In genomic region chr1:202852163-202852904, GRCh38 we compare ENCODE assay signal across 9 cellular contexts. TPM values are rescaled to one million over a fixed set of nuclear protein-coding genes. Genes with fewer than 3 reads are reported as not detected.
DNase-seq lines count a peak whose midpoint lies in the region; ATAC-seq, FAIRE-seq and TF ChIP-seq lines count a peak whose summit lies in the region.
"Had no signal": no experiment of that assay in that cellular context is flagged by ENCODE, and none has a peak within 500 bp of the region (broad histone marks: within the 10 kb centered on the region; RNA-seq: fewer than 3 reads in every experiment).

No MANE protein-coding gene starts in this region.

- TF ChIP-seq POLR2A in adrenal gland (IDR thresholded peaks at IDR 0.05), result no peak

- no peaks in the 10 kb centered on the region for H3K9me3 ChIP-seq in adrenal gland (replicated peaks in 1 of 3)
- no peaks in the 10 kb centered on the region for H3K9me3 ChIP-seq in liver (ENCODE audit: control insufficient read depth in 4 of 4, low read length in 3 of 4)

- no peaks in the 10 kb centered on the region for H3K36me3 ChIP-seq in adrenal gland (replicated peaks in 1 of 2)
- H3K36me3 ChIP-seq in liver (ENCODE audit: control insufficient read depth in 4 of 4, insufficient read depth in 3 of 4, low read depth in 1 of 4, low read length in 3 of 4), result no peaks in the 10 kb centered on the region

- intact Hi-C loops in adrenal gland (cut with DNase I), result no loop called here

- WGBS in adrenal gland, 4 donors, result 60 to 71% (median 64%) methylated on average over 14 to 15 of the region's 15 CpGs
- WGBS in liver, result 76% methylated on average over 15 of the region's 15 CpGs

- no peak overlapping the region for H3K9ac ChIP-seq in liver (ENCODE audit: low read depth in 1 of 2, low read length in 2 of 2)

- H3K27ac ChIP-seq in adrenal gland (no peak overlapping the region), liver (ENCODE audit: low read depth in 1 of 2, low read length in 2 of 2) (no peak overlapping the region)

- peak; percentile 62 for DNase-seq in AG10803 (ENCODE audit: low read depth)
- DNase-seq in NOMO-1 treated with dmso at 0.1 percent for 144 hours (lab: John Stamatoyannopoulos, UW; ENCODE audit: unreplicated experiment), result peak; percentile 40
- peak in 6 of 7 donors; percentile 37 to 66 (median 52) for DNase-seq in adrenal gland
- DNase-seq in frontal cortex (ENCODE audit: low spot score in 2 of 2), result no peak

- FAIRE-seq in frontal cortex (lab: Jason Lieb, UNC), result no peak

- TF ChIP-seq CTCF in AG10803 (conservative IDR thresholded peaks at IDR 0.05; ENCODE audit: low read length) (peak; percentile 63), GM12875 (IDR thresholded peaks at IDR 0.05; ENCODE audit: borderline replicate concordance, insufficient read depth, low read depth, low read length) (peak; percentile 60; the same call in 1 of the 2 replicates), adrenal gland (IDR thresholded peaks at IDR 0.05) (peak; percentile 13 to 48 (median 46)), liver (IDR thresholded peaks at IDR 0.05; ENCODE audit: low read depth, low read length, missing input control) (peak; percentile 17)

- H3K4me3 ChIP-seq in AG10803 (ENCODE audit: low read length) (no peak overlapping the region), GM12875 (ENCODE audit: low read depth, low read length) (no peak overlapping the region), adrenal gland (no peak overlapping the region), liver (ENCODE audit: low read depth in 1 of 3, low read length in 3 of 3) (no peak overlapping the region)

- H3K4me1 ChIP-seq in adrenal gland (replicated peaks in 1 of 2) (no peaks in the 10 kb centered on the region), liver (ENCODE audit: control insufficient read depth in 4 of 4, insufficient read depth in 4 of 4, low read length in 3 of 4) (peaks cover 0 to 7% (median 3%) of the 10 kb centered on the region in 4 donors)

- ATAC-seq in HG02759 (IDR thresholded peaks at IDR 0.05; ENCODE audit: unreplicated experiment), result no peak
- ATAC-seq in HG02763 (IDR thresholded peaks at IDR 0.05; ENCODE audit: unreplicated experiment), result no peak

- no peaks in the 10 kb centered on the region for H3K27me3 ChIP-seq in adrenal gland
- H3K27me3 ChIP-seq in liver (ENCODE audit: control insufficient read depth in 4 of 4, insufficient read depth in 4 of 4, low read length in 3 of 4), result no peaks in the 10 kb centered on the region

- peak; percentile 44 to 68 for TF ChIP-seq RAD21 in liver (IDR thresholded peaks at IDR 0.05)

TF ChIP-seq in liver, 16 proteins besides CTCF, POLR2A, EP300 and RAD21:
- TF ChIP-seq REST (IDR thresholded peaks at IDR 0.05), result no peak
- TF ChIP-seq HNF4G (IDR thresholded peaks at IDR 0.05), result no peak
- no peak for TF ChIP-seq EGR1 (IDR thresholded peaks at IDR 0.05; ENCODE audit: low read depth in 2 of 2)
TF ChIP-seq in liver: peak in this region for 0.

RNA-seq across cellular contexts. Expression of gene RABIF, which starts 36.6 kb away (rescaled TPM):
- 10 to 100 TPM in 1 of 8 donors, 1 to 10 TPM in 7; 3.1 to 10.6 (median 6.6) TPM for total RNA-seq in adrenal gland
- 1 to 10 TPM; 3.6 to 10.0 (median 3.8) TPM for polyA plus RNA-seq in adrenal gland
- 1 to 10 TPM; 3.9 to 4.7 TPM for total RNA-seq in liver
- 1 to 10 TPM; 3.6 to 7.5 TPM for polyA plus RNA-seq in liver
- total RNA-seq in frontal cortex, result 15.5 TPM

RNA-seq across cellular contexts. Expression of gene PCAT6, which starts 41.6 kb away (rescaled TPM):
- 1 to 10 TPM in 4 of 8 donors, under 1 TPM in 1, not detected in 3; 0.69 to 3.5 (median 1.3) TPM for total RNA-seq in adrenal gland
- polyA plus RNA-seq in adrenal gland, result 1 to 10 TPM; 3.0 to 8.5 (median 5.8) TPM
- total RNA-seq in liver, result not detected
- 1 to 10 TPM in 1 of 2 donors, under 1 TPM in 1; 0.23 to 1.2 TPM for polyA plus RNA-seq in liver
- not detected for total RNA-seq in frontal cortex
- total RNA-seq: mononuclear cell had no signal

RNA-seq across cellular contexts. Expression of gene KDM5B, which starts 44.1 kb away (rescaled TPM):
- total RNA-seq in adrenal gland (10 to 100 TPM; 26.8 to 63.5 (median 44.6) TPM), liver (10 to 100 TPM; 19.6 to 33.7 TPM), frontal cortex (148 TPM)
- polyA plus RNA-seq in adrenal gland (10 to 100 TPM; 11.7 to 18.2 (median 12.6) TPM), liver (10 to 100 TPM in 1 of 2 donors, 1 to 10 TPM in 1; 3.4 to 10.0 TPM)

Comparison
In these comparisons a context has a peak if more than half of its experiments do, and no peak if none do; other contexts are left out.
1. DNase-seq: peak in AG10803 (single experiment), NOMO-1 treated with dmso at 0.1 percent for 144 hours (single experiment) and adrenal gland (6 of 7); none in frontal cortex (0 of 2).
2. Peak in every context shown above with its lines, with median percentiles within 50 percentile points of each other: CTCF ChIP-seq.